ENCODE assay signal across 1 cellular context in genomic region chr9:108108802-108109448, GRCh38.
TF ChIP-seq lines count a peak whose summit lies in the region.

No MANE protein-coding gene starts in this region.

TF ChIP-seq in K562, 482 proteins besides CTCF, POLR2A, EP300 and RAD21 (continued from another document and continues in another):
- TF ChIP-seq PML (IDR thresholded peaks at IDR 0.05; ENCODE audit: low read length) = peak; percentile 89
- peak; percentile 21; the same call in 1 of the 2 replicates for TF ChIP-seq RB1 (IDR thresholded peaks at IDR 0.05; ENCODE audit: low read depth)
- no peak for TF ChIP-seq POU5F1 (IDR thresholded peaks at IDR 0.05; ENCODE audit: borderline replicate concordance, low read depth, low read length, partially characterized antibody)
- no peak for TF ChIP-seq MGA (IDR thresholded peaks at IDR 0.05)
- TF ChIP-seq POLR2G (IDR thresholded peaks at IDR 0.05; ENCODE audit: low read depth, low read length) = no peak
- TF ChIP-seq ARID3A (IDR thresholded peaks at IDR 0.05; ENCODE audit: borderline replicate concordance, low read depth, low read length) = peak; percentile 94; the same call in 1 of the 2 replicates
- no peak for TF ChIP-seq ZC3H8 (IDR thresholded peaks at IDR 0.05)
- no peak for TF ChIP-seq ZNF77 (CRISPR knock-in tag; IDR thresholded peaks at IDR 0.05)
- no peak for TF ChIP-seq ZNF23 (CRISPR knock-in tag; IDR thresholded peaks at IDR 0.05)
- TF ChIP-seq FOXA1 (IDR thresholded peaks at IDR 0.05; ENCODE audit: borderline replicate concordance) = peak; percentile 99
- TF ChIP-seq ZNF408 (CRISPR knock-in tag; IDR thresholded peaks at IDR 0.05; ENCODE audit: low read depth) = no peak
- peak; percentile 96 for TF ChIP-seq PRDM10 (IDR thresholded peaks at IDR 0.05; ENCODE audit: partially characterized antibody)
- TF ChIP-seq USF1 (CRISPR knock-in tag; IDR thresholded peaks at IDR 0.05) = no peak
- no peak for TF ChIP-seq ZNF699 (CRISPR knock-in tag; IDR thresholded peaks at IDR 0.05; ENCODE audit: insufficient replicate concordance)
- TF ChIP-seq PURB (CRISPR knock-in tag; IDR thresholded peaks at IDR 0.05; ENCODE audit: low read depth) = no peak
- no peak for TF ChIP-seq ZSCAN32 (CRISPR knock-in tag; IDR thresholded peaks at IDR 0.05)
- no peak for TF ChIP-seq KLF6 (CRISPR knock-in tag; IDR thresholded peaks at IDR 0.05; ENCODE audit: borderline replicate concordance)
- TF ChIP-seq ZBTB34 (CRISPR knock-in tag; IDR thresholded peaks at IDR 0.05) = no peak
- TF ChIP-seq CREB3L1 (IDR thresholded peaks at IDR 0.05; ENCODE audit: borderline replicate concordance, low read depth) = no peak
- TF ChIP-seq TCF7L2 (IDR thresholded peaks at IDR 0.05; ENCODE audit: low read depth, low read length) = no peak
- peak; percentile 95 for TF ChIP-seq SMARCC2 (IDR thresholded peaks at IDR 0.05; ENCODE audit: low read depth)
- TF ChIP-seq PHB (CRISPR knock-in tag; IDR thresholded peaks at IDR 0.05) = no peak
- TF ChIP-seq GTF2E2 (tag; IDR thresholded peaks at IDR 0.05) = no peak
- TF ChIP-seq ZNF764 (CRISPR knock-in tag; IDR thresholded peaks at IDR 0.05; ENCODE audit: low read depth) = no peak
- peak; percentile 95 for TF ChIP-seq NCOR1 (IDR thresholded peaks at IDR 0.05)
- no peak for TF ChIP-seq TSC22D4 (tag; IDR thresholded peaks at IDR 0.05)
- TF ChIP-seq ZNF57 (CRISPR knock-in tag; IDR thresholded peaks at IDR 0.05) = no peak
- TF ChIP-seq ZKSCAN3 (CRISPR knock-in tag; IDR thresholded peaks at IDR 0.05) = no peak
- no peak for TF ChIP-seq KLF10 (CRISPR knock-in tag; IDR thresholded peaks at IDR 0.05)
- peak; percentile 84 to 95 for TF ChIP-seq ARNT (IDR thresholded peaks at IDR 0.05)
- TF ChIP-seq HIVEP1 (CRISPR knock-in tag; IDR thresholded peaks at IDR 0.05) = no peak
- peak; percentile 55; the same call in 1 of the 2 replicates for TF ChIP-seq SMARCA5 (IDR thresholded peaks at IDR 0.05)
- TF ChIP-seq KDM1A (IDR thresholded peaks at IDR 0.05) = peak; percentile 91 to 92
- no peak for TF ChIP-seq TFAP4 (CRISPR knock-in tag; IDR thresholded peaks at IDR 0.05; ENCODE audit: borderline replicate concordance)
- no peak for TF ChIP-seq ZNF561 (CRISPR knock-in tag; conservative IDR thresholded peaks at IDR 0.05)
- no peak for TF ChIP-seq ZNF212 (CRISPR knock-in tag; IDR thresholded peaks at IDR 0.05)
- TF ChIP-seq DIDO1 (tag; IDR thresholded peaks at IDR 0.05; ENCODE audit: low read depth) = no peak
- TF ChIP-seq ATF1 (CRISPR knock-in tag; IDR thresholded peaks at IDR 0.05) = no peak
- peak; percentile 34; the same call in 1 of the 2 replicates for TF ChIP-seq ATF1 (tag; IDR thresholded peaks at IDR 0.05)
- peak; percentile 61 for TF ChIP-seq PHB2 (IDR thresholded peaks at IDR 0.05; ENCODE audit: low read depth)
- TF ChIP-seq SMARCA4 (IDR thresholded peaks at IDR 0.05) = peak; percentile 97
- no peak for TF ChIP-seq WHSC1 (IDR thresholded peaks at IDR 0.05; ENCODE audit: low read length)
- peak; percentile 49 for TF ChIP-seq NCOA4 (IDR thresholded peaks at IDR 0.05; ENCODE audit: partially characterized antibody)
